1 cellular context compared by ENCODE assay signal in genomic region chr5:76836181-76836580, GRCh38.
TF ChIP-seq lines count a peak whose summit lies in the region.

No MANE protein-coding gene starts in this region.

TF ChIP-seq in SK-N-SH, 30 proteins besides CTCF, POLR2A, EP300 and RAD21 (continued from another document):
- TF ChIP-seq, protein P1, sequence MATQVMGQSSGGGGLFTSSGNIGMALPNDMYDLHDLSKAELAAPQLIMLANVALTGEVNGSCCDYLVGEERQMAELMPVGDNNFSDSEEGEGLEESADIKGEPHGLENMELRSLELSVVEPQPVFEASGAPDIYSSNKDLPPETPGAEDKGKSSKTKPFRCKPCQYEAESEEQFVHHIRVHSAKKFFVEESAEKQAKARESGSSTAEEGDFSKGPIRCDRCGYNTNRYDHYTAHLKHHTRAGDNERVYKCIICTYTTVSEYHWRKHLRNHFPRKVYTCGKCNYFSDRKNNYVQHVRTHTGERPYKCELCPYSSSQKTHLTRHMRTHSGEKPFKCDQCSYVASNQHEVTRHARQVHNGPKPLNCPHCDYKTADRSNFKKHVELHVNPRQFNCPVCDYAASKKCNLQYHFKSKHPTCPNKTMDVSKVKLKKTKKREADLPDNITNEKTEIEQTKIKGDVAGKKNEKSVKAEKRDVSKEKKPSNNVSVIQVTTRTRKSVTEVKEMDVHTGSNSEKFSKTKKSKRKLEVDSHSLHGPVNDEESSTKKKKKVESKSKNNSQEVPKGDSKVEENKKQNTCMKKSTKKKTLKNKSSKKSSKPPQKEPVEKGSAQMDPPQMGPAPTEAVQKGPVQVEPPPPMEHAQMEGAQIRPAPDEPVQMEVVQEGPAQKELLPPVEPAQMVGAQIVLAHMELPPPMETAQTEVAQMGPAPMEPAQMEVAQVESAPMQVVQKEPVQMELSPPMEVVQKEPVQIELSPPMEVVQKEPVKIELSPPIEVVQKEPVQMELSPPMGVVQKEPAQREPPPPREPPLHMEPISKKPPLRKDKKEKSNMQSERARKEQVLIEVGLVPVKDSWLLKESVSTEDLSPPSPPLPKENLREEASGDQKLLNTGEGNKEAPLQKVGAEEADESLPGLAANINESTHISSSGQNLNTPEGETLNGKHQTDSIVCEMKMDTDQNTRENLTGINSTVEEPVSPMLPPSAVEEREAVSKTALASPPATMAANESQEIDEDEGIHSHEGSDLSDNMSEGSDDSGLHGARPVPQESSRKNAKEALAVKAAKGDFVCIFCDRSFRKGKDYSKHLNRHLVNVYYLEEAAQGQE (IDR thresholded peaks at IDR 0.05; ENCODE audit: low read depth, low read length) = no peak
- TF ChIP-seq GABPA (IDR thresholded peaks at IDR 0.05; ENCODE audit: low read depth) (no peak), RCOR1 (IDR thresholded peaks at IDR 0.05; ENCODE audit: low read length) (no peak), EZH2phosphoT487 (IDR thresholded peaks at IDR 0.05; ENCODE audit: borderline replicate concordance, low read depth) (no peak), CHD2 (IDR thresholded peaks at IDR 0.05; ENCODE audit: low read length, partially characterized antibody) (no peak), FOXJ3 (CRISPR knock-in tag; IDR thresholded peaks at IDR 0.05) (no peak)
